In genomic region chr1:55702064-55702463, GRCh38 we compare ENCODE assay signal across 8 cellular contexts.
DNase-seq lines count a peak whose midpoint lies in the region; ATAC-seq and TF ChIP-seq lines count a peak whose summit lies in the region.

No MANE protein-coding gene starts in this region.

- DNase-seq in NCI-H226 (peak; percentile 14), endodermal cell (peak; percentile 66), psoas muscle (no peak), superior temporal gyrus (ENCODE audit: extremely low spot score) (no peak), NCI-H2227 (lab: John Stamatoyannopoulos, UW; ENCODE audit: unreplicated experiment) (no peak)

- ATAC-seq in GM18498 (IDR thresholded peaks at IDR 0.05; ENCODE audit: unreplicated experiment) (peak; percentile 88), HG02571 (IDR thresholded peaks at IDR 0.05; ENCODE audit: unreplicated experiment) (peak; percentile 76), psoas muscle (peak in 1 of 4 donors; percentile 47), HG02759 (IDR thresholded peaks at IDR 0.05; ENCODE audit: unreplicated experiment) (no peak)

- peaks cover 29% of the 10 kb centered on the region for H3K4me1 Mint-ChIP-seq in endodermal cell

- H3K4me3 ChIP-seq in endodermal cell (ENCODE audit: low read length) (no peak overlapping the region), psoas muscle (no peak overlapping the region)

- peak; percentile 91 for TF ChIP-seq CTCF in endodermal cell (conservative IDR thresholded peaks at IDR 0.05)
- TF ChIP-seq CTCF in psoas muscle (IDR thresholded peaks at IDR 0.05), result peak; percentile 44

- H3K9me3 ChIP-seq in endodermal cell (ENCODE audit: control insufficient read depth, low read length) (peaks cover 12% of the 10 kb centered on the region), psoas muscle (no peaks in the 10 kb centered on the region)

- H3K27me3 Mint-ChIP-seq in endodermal cell (ENCODE audit: insufficient read depth), result peaks cover 18% of the 10 kb centered on the region

- H3K36me3 Mint-ChIP-seq in endodermal cell (ENCODE audit: low read depth), result no peaks in the 10 kb centered on the region

- H3K27me3 ChIP-seq in endodermal cell (ENCODE audit: control insufficient read depth, insufficient read depth, low read length, poor library complexity, severe bottlenecking) (peaks cover 58% of the 10 kb centered on the region), psoas muscle (ENCODE audit: insufficient read depth in 3 of 3, low read length in 2 of 3) (no peaks in the 10 kb centered on the region)

- no peak overlapping the region for H3K4me3 Mint-ChIP-seq in endodermal cell

- H3K9ac ChIP-seq in endodermal cell (ENCODE audit: extremely low read depth, low read length, poor library complexity, severe bottlenecking), result no peak overlapping the region

- no peak overlapping the region for H3K27ac Mint-ChIP-seq in endodermal cell

- H3K27ac ChIP-seq in endodermal cell (ENCODE audit: low read depth, low read length) (no peak overlapping the region), psoas muscle (no peak overlapping the region)

- 84 to 85% methylated on average over 1 of the region's 1 CpG for WGBS in endodermal cell (ENCODE audit: insufficient coverage in 1 of 2, insufficient read length in 1 of 2), 2 experiments
- WGBS in psoas muscle, 3 donors, result 73 to 95% (median 86%) methylated on average over 1 of the region's 1 CpG

- intact Hi-C loops in psoas muscle (cut with DNase I), result loop anchor here in 1 of 2 donors (10.0 kb wide), 1 partner anchor 553 kb away; no protein-coding TSS in a partner anchor

- no peaks in the 10 kb centered on the region for H3K9me3 Mint-ChIP-seq in endodermal cell

- H3K36me3 ChIP-seq in endodermal cell (ENCODE audit: control insufficient read depth, insufficient read depth, low read length), result no peaks in the 10 kb centered on the region
- H3K36me3 ChIP-seq in psoas muscle (ENCODE audit: insufficient read depth in 1 of 2, low read depth in 1 of 2), result no peaks in the 10 kb centered on the region

- H3K4me1 ChIP-seq in endodermal cell (ENCODE audit: control insufficient read depth, insufficient read depth, low read length) (no peaks in the 10 kb centered on the region), psoas muscle (no peaks in the 10 kb centered on the region)

Comparison
In these comparisons a context has a peak if more than half of its experiments do, and no peak if none do; other contexts are left out.
1. DNase-seq: peak in NCI-H226 (single experiment) and endodermal cell (single experiment); none in psoas muscle (0 of 2), superior temporal gyrus (single experiment) and NCI-H2227 (single experiment).